ENCODE assay signal across 12 cellular contexts in genomic region chr12:24595652-24596235, GRCh38.
DNase-seq lines count a peak whose midpoint lies in the region; ATAC-seq and TF ChIP-seq lines count a peak whose summit lies in the region.
"Had no signal": no experiment of that assay in that cellular context is flagged by ENCODE, and none has a peak within 500 bp of the region (broad histone marks: within the 10 kb centered on the region; RNA-seq: fewer than 3 reads in every experiment).

No MANE protein-coding gene starts in this region.

- H3K27me3 ChIP-seq in hepatocyte (peaks cover 3% of the 10 kb centered on the region), body of pancreas (no peaks in the 10 kb centered on the region)
- H3K27me3 ChIP-seq: thyroid gland had no signal

- TF ChIP-seq POLR2A in body of pancreas (IDR thresholded peaks at IDR 0.05), result no peak

- no peak for DNase-seq in AG04449 (ENCODE audit: low read depth, low spot score)
- peak; percentile 17 for DNase-seq in HCEC 1CT
- DNase-seq in hepatocyte (ENCODE audit: low spot score), result peak; percentile 6
- no peak for DNase-seq in activated CD8-positive, alpha-beta memory T cell treated with anti-CD3 and anti-CD28 coated beads, Interleukin-2, amount 10 ng/mL, durations not matched to agents 7 days and 5 days
- DNase-seq in body of pancreas, result no peak
- DNase-seq: activated CD8-positive, alpha-beta T cell treated with anti-CD3 and anti-CD28 coated beads for 36 hours; aorta; stimulated activated CD4-positive, alpha-beta T cell treated with anti-CD3 and anti-CD28 coated beads, Interleukin-2, amount 100 ng/mL, for 24 hours; thyroid gland had no signal

- H3K27me3 Mint-ChIP-seq in activated CD8-positive, alpha-beta memory T cell treated with anti-CD3 and anti-CD28 coated beads, Interleukin-2, amount 10 ng/mL, durations not matched to agents 7 days and 5 days, result peaks cover 13% of the 10 kb centered on the region

- POLR2A ChIA-PET in AG04449 (lab: Yijun Ruan, JAX), result no interaction called here

- H3K36me3 Mint-ChIP-seq in activated CD8-positive, alpha-beta memory T cell treated with anti-CD3 and anti-CD28 coated beads, Interleukin-2, amount 10 ng/mL, durations not matched to agents 7 days and 5 days, result no peaks in the 10 kb centered on the region

- no peaks in the 10 kb centered on the region for H3K79me2 ChIP-seq in hepatocyte

- H3K27ac ChIP-seq in hepatocyte (no peak overlapping the region), body of pancreas (no peak overlapping the region)
- H3K27ac ChIP-seq: thyroid gland had no signal

- intact Hi-C loops in body of pancreas (cut with DNase I), result no loop called here

- no peak overlapping the region for H2AFZ ChIP-seq in hepatocyte

- 0 out of 3 replicates have a peak, but pooled peaks have one; percentile 41 for ATAC-seq in SK-N-SH treated with all-trans-retinoic acid at 6 μM for 48 hours
- no peak for ATAC-seq in activated CD8-positive, alpha-beta memory T cell treated with anti-CD3 and anti-CD28 coated beads, Interleukin-2, amount 10 ng/mL, durations not matched to agents 7 days and 5 days
- no peak for ATAC-seq in GM18517 (IDR thresholded peaks at IDR 0.05; ENCODE audit: unreplicated experiment)
- no peak for ATAC-seq in GM19328 (IDR thresholded peaks at IDR 0.05; ENCODE audit: unreplicated experiment)
- ATAC-seq in body of pancreas, result no peak
- ATAC-seq: activated CD8-positive, alpha-beta T cell treated with anti-CD3 and anti-CD28 coated beads for 36 hours had no signal

- no peak overlapping the region for H3K4me2 ChIP-seq in hepatocyte

- H3K4me3 Mint-ChIP-seq in activated CD8-positive, alpha-beta memory T cell treated with anti-CD3 and anti-CD28 coated beads, Interleukin-2, amount 10 ng/mL, durations not matched to agents 7 days and 5 days, result no peak overlapping the region
- H3K4me3 Mint-ChIP-seq: activated CD8-positive, alpha-beta T cell treated with anti-CD3 and anti-CD28 coated beads for 36 hours had no signal

- WGBS in hepatocyte (ENCODE audit: low lambda C conversion rate, missing lambda C conversion rate), result 63% methylated on average over 3 of the region's 3 CpGs
- WGBS in body of pancreas, 2 donors, result 48 to 55% methylated on average over 3 of the region's 3 CpGs

- H3K4me1 Mint-ChIP-seq in activated CD8-positive, alpha-beta memory T cell treated with anti-CD3 and anti-CD28 coated beads, Interleukin-2, amount 10 ng/mL, durations not matched to agents 7 days and 5 days, result peaks cover 3% of the 10 kb centered on the region

- CTCF ChIA-PET in AG04449 (lab: Yijun Ruan, JAX), result interaction anchor here (0.6 to 1.2 kb wide), 5 partner anchors 9 to 182 kb away, joined by 3 to 5 read pairs (median 4); no protein-coding TSS in a partner anchor
- CTCF ChIA-PET in activated CD8-positive, alpha-beta memory T cell treated with anti-CD3 and anti-CD28 coated beads, Interleukin-2, amount 10 ng/mL, durations not matched to agents 7 days and 5 days (lab: Charles Lee), result no interaction called here

- no peaks in the 10 kb centered on the region for H3K9me2 ChIP-seq in hepatocyte (replicated peaks; ENCODE audit: insufficient read depth)

- H3K36me3 ChIP-seq in hepatocyte (replicated peaks; ENCODE audit: insufficient read depth, low read depth), result no peaks in the 10 kb centered on the region
- no peaks in the 10 kb centered on the region for H3K36me3 ChIP-seq in body of pancreas (replicated peaks in 1 of 2; ENCODE audit: insufficient read depth in 1 of 2, low read depth in 2 of 2)
- H3K36me3 ChIP-seq: thyroid gland had no signal

- H3K27ac Mint-ChIP-seq in activated CD8-positive, alpha-beta memory T cell treated with anti-CD3 and anti-CD28 coated beads, Interleukin-2, amount 10 ng/mL, durations not matched to agents 7 days and 5 days, result no peak overlapping the region
- H3K27ac Mint-ChIP-seq: activated CD8-positive, alpha-beta T cell treated with anti-CD3 and anti-CD28 coated beads for 36 hours had no signal

- no peaks in the 10 kb centered on the region for H4K20me1 ChIP-seq in hepatocyte (ENCODE audit: insufficient read depth, poor library complexity, severe bottlenecking)

- H3K4me3 ChIP-seq in AG04449 (ENCODE audit: low read depth, low read length), result no peak overlapping the region
- no peak overlapping the region for H3K4me3 ChIP-seq in hepatocyte
- H3K4me3 ChIP-seq in body of pancreas, result no peak overlapping the region
- H3K4me3 ChIP-seq: thyroid gland had no signal

- no peaks in the 10 kb centered on the region for H3K9me3 Mint-ChIP-seq in activated CD8-positive, alpha-beta memory T cell treated with anti-CD3 and anti-CD28 coated beads, Interleukin-2, amount 10 ng/mL, durations not matched to agents 7 days and 5 days (ENCODE audit: low read depth)
- H3K9me3 Mint-ChIP-seq: activated CD8-positive, alpha-beta T cell treated with anti-CD3 and anti-CD28 coated beads for 36 hours had no signal

- H3K4me1 ChIP-seq in hepatocyte (ENCODE audit: insufficient read depth) (no peaks in the 10 kb centered on the region), body of pancreas (no peaks in the 10 kb centered on the region)
- H3K4me1 ChIP-seq: thyroid gland had no signal

- TF ChIP-seq CTCF in AG04449 (IDR thresholded peaks at IDR 0.05; ENCODE audit: insufficient read depth, low read length, missing control alignments) (peak; percentile 16), hepatocyte (IDR thresholded peaks at IDR 0.05; ENCODE audit: poor library complexity) (peak; percentile 31), body of pancreas (IDR thresholded peaks at IDR 0.05) (peak in 1 of 7 experiments; percentile 4)

- H3K9me3 ChIP-seq in hepatocyte (ENCODE audit: low read depth) (no peaks in the 10 kb centered on the region), body of pancreas (no peaks in the 10 kb centered on the region)
- H3K9me3 ChIP-seq: thyroid gland had no signal

TF ChIP-seq in SK-N-SH treated with all-trans-retinoic acid at 6 μM for 48 hours, 23 proteins besides CTCF, POLR2A, EP300 and RAD21 (continues in another document):
- TF ChIP-seq ZNF8 (CRISPR knock-in tag; IDR thresholded peaks at IDR 0.05), result no peak
- no peak for TF ChIP-seq TOX (CRISPR knock-in tag; IDR thresholded peaks at IDR 0.05; ENCODE audit: borderline replicate concordance)
- TF ChIP-seq ZNF70 (CRISPR knock-in tag; IDR thresholded peaks at IDR 0.05), result no peak
- TF ChIP-seq BACH2 (CRISPR knock-in tag; IDR thresholded peaks at IDR 0.05; ENCODE audit: borderline replicate concordance), result no peak
- TF ChIP-seq ZNF565 (CRISPR knock-in tag; conservative IDR thresholded peaks at IDR 0.05; ENCODE audit: low read depth), result no peak
- TF ChIP-seq ESRRG (CRISPR knock-in tag; IDR thresholded peaks at IDR 0.05), result no peak
- no peak for TF ChIP-seq SNAI2 (CRISPR knock-in tag; IDR thresholded peaks at IDR 0.05)
- no peak for TF ChIP-seq OSR1 (CRISPR knock-in tag; IDR thresholded peaks at IDR 0.05)
- TF ChIP-seq ZC3H10 (CRISPR knock-in tag; IDR thresholded peaks at IDR 0.05), result no peak
- TF ChIP-seq RARB (CRISPR knock-in tag; IDR thresholded peaks at IDR 0.05), result no peak
- TF ChIP-seq GLIS3 (CRISPR knock-in tag; IDR thresholded peaks at IDR 0.05), result no peak
- TF ChIP-seq ARNTL (CRISPR knock-in tag; IDR thresholded peaks at IDR 0.05; ENCODE audit: borderline replicate concordance, low read depth), result no peak
- TF ChIP-seq CREB5 (CRISPR knock-in tag; IDR thresholded peaks at IDR 0.05; ENCODE audit: low read depth), result no peak
- TF ChIP-seq PATZ1 (CRISPR knock-in tag; IDR thresholded peaks at IDR 0.05; ENCODE audit: borderline replicate concordance), result no peak

Comparison
In these comparisons a context has a peak if more than half of its experiments do, and no peak if none do; other contexts are left out.
1. DNase-seq: peak in HCEC 1CT (single experiment) and hepatocyte (single experiment); none in AG04449 (single experiment), activated CD8-positive, alpha-beta memory T cell treated with anti-CD3 and anti-CD28 coated beads, Interleukin-2, amount 10 ng/mL, durations not matched to agents 7 days and 5 days (single experiment) and body of pancreas (0 of 4).